ENCODE assay signal across 18 cellular contexts in the genomic region with DNA sequence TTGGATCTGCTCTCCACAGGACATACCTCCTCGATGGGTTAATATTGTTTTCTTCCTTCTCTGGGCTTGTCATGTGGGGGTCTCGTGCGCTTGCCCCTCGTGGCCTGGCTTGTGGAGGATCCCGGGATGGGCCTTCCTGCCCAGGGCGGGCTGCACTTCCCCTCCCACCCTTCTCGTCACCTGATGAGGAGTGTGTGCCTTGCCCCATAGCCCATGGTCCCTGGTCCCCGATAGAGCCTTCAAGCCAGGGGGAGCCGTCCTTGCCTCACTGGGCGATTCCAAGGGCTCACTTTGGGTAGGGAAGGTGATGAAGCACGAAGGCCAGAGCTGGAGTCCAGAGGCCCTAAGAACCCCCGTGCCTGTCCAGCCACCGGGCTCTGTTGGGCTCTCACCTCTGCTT. TPM values are rescaled to one million over a fixed set of nuclear protein-coding genes. Genes with fewer than 3 reads are reported as not detected.
A peak's percentile ranks its signal among the peaks of the same experiment; 100 is the strongest.
DNase-seq lines count a peak whose midpoint lies in the region; ATAC-seq, FAIRE-seq and TF ChIP-seq lines count a peak whose summit lies in the region.
"Had no signal": no experiment of that assay in that cellular context is flagged by ENCODE, and none has a peak within 500 bp of the region (broad histone marks: within the 10 kb centered on the region; RNA-seq: fewer than 3 reads in every experiment).

No MANE protein-coding gene starts in this region.

- H3K4me3 ChIP-seq in esophagus muscularis mucosa (no peak overlapping the region), mesodermal cell (ENCODE audit: extremely low read depth, insufficient read depth, low read length, poor library complexity, severe bottlenecking) (no peak overlapping the region), vagina (no peak overlapping the region)
- H3K4me3 ChIP-seq: mucosa of descending colon, suprapubic skin had no signal

- CTCF ChIA-PET in WTC11 (lab: Charles Lee): no interaction called here
- CTCF ChIA-PET in activated CD4-positive, alpha-beta memory T cell treated with anti-CD3 and anti-CD28 coated beads for 36 hours (lab: Charles Lee): no interaction called here

- DNase-seq in WTC11 (ENCODE audit: low spot score) (no peak), esophagus muscularis mucosa (ENCODE audit: extremely low spot score) (no peak), vagina (ENCODE audit: extremely low spot score in 2 of 2) (no peak), RCC 7860 (ENCODE audit: low spot score) (no peak)
- DNase-seq in activated CD4-positive, alpha-beta memory T cell treated with anti-CD3 and anti-CD28 coated beads for 36 hours: no peak
- DNase-seq: activated CD4-positive, alpha-beta T cell treated with anti-CD3 and anti-CD28 coated beads, Interleukin-2, amount 10 ng/mL, durations not matched to agents 24 days and 14 days; CD4-positive, CD25-positive, alpha-beta regulatory T cell; DND-41; effector CD4-positive, alpha-beta T cell; immature natural killer cell; MM.1S; NCI-H2081; NCI-H526 treated with DMSO at 0.1 percent for 48 hours; T-helper 2 cell had no signal

- ATAC-seq in WTC11: peak; percentile 19
- no peak for ATAC-seq in HG03045 (IDR thresholded peaks at IDR 0.05; ENCODE audit: unreplicated experiment)

- no peak for TF ChIP-seq EP300 in esophagus muscularis mucosa (IDR thresholded peaks at IDR 0.05)

- no peak for FAIRE-seq in RCC 7860 (lab: Jason Lieb, UNC)

- 78% methylated on average over 10 of the region's 13 CpGs for WGBS in esophagus muscularis mucosa
- WGBS in mesodermal cell (ENCODE audit: insufficient coverage in 2 of 2), 2 experiments: 84 to 96% methylated on average over 6 to 11 of the region's 13 CpGs

- H3K4me1 ChIP-seq in esophagus muscularis mucosa (peaks cover 16 to 31% (median 24%) of the 10 kb centered on the region in 4 donors), mesodermal cell (ENCODE audit: control insufficient read depth, insufficient read depth, low read length, poor library complexity, severe bottlenecking) (no peaks in the 10 kb centered on the region), vagina (peaks cover 13% of the 10 kb centered on the region)

- H3K27ac Mint-ChIP-seq in WTC11: no peak overlapping the region
- no peak overlapping the region for H3K27ac Mint-ChIP-seq in activated CD4-positive, alpha-beta memory T cell treated with anti-CD3 and anti-CD28 coated beads for 36 hours
- H3K27ac Mint-ChIP-seq: activated CD4-positive, alpha-beta T cell treated with anti-CD3 and anti-CD28 coated beads, Interleukin-2, amount 10 ng/mL, durations not matched to agents 24 days and 14 days; immature natural killer cell had no signal

- TF ChIP-seq POLR2A in esophagus muscularis mucosa (IDR thresholded peaks at IDR 0.05; ENCODE audit: low read depth) (no peak), vagina (IDR thresholded peaks at IDR 0.05) (no peak)

- POLR2A ChIA-PET in WTC11 (lab: Charles Lee): interaction anchor here (0.5 kb wide), 1 partner anchor 358 kb away, joined by 4 read pairs; no protein-coding TSS in a partner anchor
- POLR2A ChIA-PET in activated CD4-positive, alpha-beta memory T cell treated with anti-CD3 and anti-CD28 coated beads for 36 hours (lab: Charles Lee): no interaction called here

- H3K4me1 Mint-ChIP-seq in WTC11: no peaks in the 10 kb centered on the region
- H3K4me1 Mint-ChIP-seq in activated CD4-positive, alpha-beta memory T cell treated with anti-CD3 and anti-CD28 coated beads for 36 hours (ENCODE audit: low read depth): no peaks in the 10 kb centered on the region
- H3K4me1 Mint-ChIP-seq: immature natural killer cell had no signal

- peaks cover 50% of the 10 kb centered on the region for H3K36me3 Mint-ChIP-seq in WTC11
- H3K36me3 Mint-ChIP-seq in activated CD4-positive, alpha-beta memory T cell treated with anti-CD3 and anti-CD28 coated beads for 36 hours: peaks cover 45% of the 10 kb centered on the region

- H3K4me3 Mint-ChIP-seq in WTC11: no peak overlapping the region
- H3K4me3 Mint-ChIP-seq in activated CD4-positive, alpha-beta memory T cell treated with anti-CD3 and anti-CD28 coated beads for 36 hours: no peak overlapping the region
- H3K4me3 Mint-ChIP-seq: activated CD4-positive, alpha-beta T cell treated with anti-CD3 and anti-CD28 coated beads, Interleukin-2, amount 10 ng/mL, durations not matched to agents 24 days and 14 days; CD4-positive, CD25-positive, alpha-beta regulatory T cell; immature natural killer cell had no signal

- intact Hi-C loops in esophagus muscularis mucosa (cut with DNase I): no loop called here
- intact Hi-C loops in vagina (cut with DNase I): no loop called here
- intact Hi-C loops in activated CD4-positive, alpha-beta memory T cell treated with anti-CD3 and anti-CD28 coated beads for 36 hours (cut with micrococcal nuclease): no loop called here

- H3K36me3 ChIP-seq in esophagus muscularis mucosa: peaks cover 87 to 100% (median 100%) of the 10 kb centered on the region in 4 donors
- H3K36me3 ChIP-seq in mesodermal cell (ENCODE audit: control insufficient read depth, insufficient read depth, low read length): peaks cover 94% of the 10 kb centered on the region
- H3K36me3 ChIP-seq in vagina: peaks cover 11 to 92% of the 10 kb centered on the region in 2 donors

- H3K27ac ChIP-seq in esophagus muscularis mucosa (replicated peaks in 1 of 4): peak overlapping the region; percentile 57 to 75 (median 65)
- H3K27ac ChIP-seq in mesodermal cell (ENCODE audit: low read depth, low read length, severe bottlenecking): peak overlapping the region; percentile 23
- H3K27ac ChIP-seq in vagina: peak overlapping the region; percentile 66

- H3K9me3 ChIP-seq in esophagus muscularis mucosa: no peaks in the 10 kb centered on the region
- no peaks in the 10 kb centered on the region for H3K9me3 ChIP-seq in mesodermal cell (ENCODE audit: control insufficient read depth, low read length)
- no peaks in the 10 kb centered on the region for H3K9me3 ChIP-seq in vagina
- H3K9me3 ChIP-seq: mucosa of descending colon, suprapubic skin had no signal

- H3K9me3 Mint-ChIP-seq in WTC11: no peaks in the 10 kb centered on the region
- no peaks in the 10 kb centered on the region for H3K9me3 Mint-ChIP-seq in activated CD4-positive, alpha-beta memory T cell treated with anti-CD3 and anti-CD28 coated beads for 36 hours
- H3K9me3 Mint-ChIP-seq: activated CD4-positive, alpha-beta T cell treated with anti-CD3 and anti-CD28 coated beads, Interleukin-2, amount 10 ng/mL, durations not matched to agents 24 days and 14 days; CD4-positive, CD25-positive, alpha-beta regulatory T cell; immature natural killer cell had no signal

- TF ChIP-seq CTCF in WTC11 (IDR thresholded peaks at IDR 0.05) (no peak), esophagus muscularis mucosa (IDR thresholded peaks at IDR 0.05) (no peak), vagina (IDR thresholded peaks at IDR 0.05) (no peak)

- no peaks in the 10 kb centered on the region for H3K27me3 Mint-ChIP-seq in WTC11 (ENCODE audit: low read depth)
- H3K27me3 Mint-ChIP-seq in activated CD4-positive, alpha-beta memory T cell treated with anti-CD3 and anti-CD28 coated beads for 36 hours: no peaks in the 10 kb centered on the region
- H3K27me3 Mint-ChIP-seq: activated CD4-positive, alpha-beta T cell treated with anti-CD3 and anti-CD28 coated beads, Interleukin-2, amount 10 ng/mL, durations not matched to agents 24 days and 14 days; CD4-positive, CD25-positive, alpha-beta regulatory T cell had no signal

- H3K27me3 ChIP-seq in esophagus muscularis mucosa: no peaks in the 10 kb centered on the region
- no peaks in the 10 kb centered on the region for H3K27me3 ChIP-seq in vagina
- H3K27me3 ChIP-seq: suprapubic skin had no signal

TF ChIP-seq in WTC11, 78 proteins besides CTCF, POLR2A, EP300 and RAD21 (continues in another document):
- no peak for TF ChIP-seq ESRRA (CRISPR knock-in tag; IDR thresholded peaks at IDR 0.05; ENCODE audit: borderline replicate concordance)
- TF ChIP-seq, protein P1, sequence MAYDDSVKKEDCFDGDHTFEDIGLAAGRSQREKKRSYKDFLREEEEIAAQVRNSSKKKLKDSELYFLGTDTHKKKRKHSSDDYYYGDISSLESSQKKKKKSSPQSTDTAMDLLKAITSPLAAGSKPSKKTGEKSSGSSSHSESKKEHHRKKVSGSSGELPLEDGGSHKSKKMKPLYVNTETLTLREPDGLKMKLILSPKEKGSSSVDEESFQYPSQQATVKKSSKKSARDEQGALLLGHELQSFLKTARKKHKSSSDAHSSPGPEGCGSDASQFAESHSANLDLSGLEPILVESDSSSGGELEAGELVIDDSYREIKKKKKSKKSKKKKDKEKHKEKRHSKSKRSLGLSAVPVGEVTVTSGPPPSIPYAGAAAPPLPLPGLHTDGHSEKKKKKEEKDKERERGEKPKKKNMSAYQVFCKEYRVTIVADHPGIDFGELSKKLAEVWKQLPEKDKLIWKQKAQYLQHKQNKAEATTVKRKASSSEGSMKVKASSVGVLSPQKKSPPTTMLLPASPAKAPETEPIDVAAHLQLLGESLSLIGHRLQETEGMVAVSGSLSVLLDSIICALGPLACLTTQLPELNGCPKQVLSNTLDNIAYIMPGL (CRISPR knock-in tag; IDR thresholded peaks at IDR 0.05): no peak
- no peak for TF ChIP-seq ETV6 (CRISPR knock-in tag; IDR thresholded peaks at IDR 0.05)
- TF ChIP-seq, protein P2, sequence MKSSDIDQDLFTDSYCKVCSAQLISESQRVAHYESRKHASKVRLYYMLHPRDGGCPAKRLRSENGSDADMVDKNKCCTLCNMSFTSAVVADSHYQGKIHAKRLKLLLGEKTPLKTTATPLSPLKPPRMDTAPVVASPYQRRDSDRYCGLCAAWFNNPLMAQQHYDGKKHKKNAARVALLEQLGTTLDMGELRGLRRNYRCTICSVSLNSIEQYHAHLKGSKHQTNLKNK (CRISPR knock-in tag; IDR thresholded peaks at IDR 0.05): no peak
- no peak for TF ChIP-seq SMAD3 (CRISPR knock-in tag; IDR thresholded peaks at IDR 0.05; ENCODE audit: borderline replicate concordance)
- no peak for TF ChIP-seq NFE2L1 (CRISPR knock-in tag; IDR thresholded peaks at IDR 0.05)

RNA-seq across cellular contexts. Expression of a gene that starts 28.7 kb away (rescaled TPM):
- total RNA-seq in WTC11 (2021) (57.5 to 71.1 TPM (median 64.5 TPM) in 3 replicates), esophagus muscularis mucosa (10 to 100 TPM; 27.8 to 54.8 (median 39.2) TPM), vagina (46.9 TPM)
- polyA plus RNA-seq in mesodermal cell (2013, experiment 1 of 2): 48.4 TPM
- 42.4 TPM for polyA plus RNA-seq in mesodermal cell (2013, experiment 2 of 2)
- 10 to 100 TPM; 44.9 to 45.2 TPM for total RNA-seq in activated CD4-positive, alpha-beta memory T cell treated with anti-CD3 and anti-CD28 coated beads for 36 hours
